ENCODE assay signal across 2 cellular contexts in genomic region chr22:38285015-38285414, GRCh38.
TF ChIP-seq lines count a peak whose summit lies in the region.

No MANE protein-coding gene starts in this region.

TF ChIP-seq in IMR-90, 13 proteins besides CTCF, POLR2A, EP300 and RAD21:
- TF ChIP-seq ELK1 (IDR thresholded peaks at IDR 0.05; ENCODE audit: borderline replicate concordance, low read depth, low read length) (no peak), CEBPB (IDR thresholded peaks at IDR 0.05; ENCODE audit: low read depth, low read length) (no peak), RFX5 (IDR thresholded peaks at IDR 0.05; ENCODE audit: low read depth, low read length) (no peak), BHLHE40 (IDR thresholded peaks at IDR 0.05; ENCODE audit: low read depth, low read length) (no peak), MAFK (IDR thresholded peaks at IDR 0.05; ENCODE audit: low read depth, low read length) (no peak)

TF ChIP-seq in K562, 482 proteins besides CTCF, POLR2A, EP300 and RAD21:
- TF ChIP-seq MGA (IDR thresholded peaks at IDR 0.05) (0 out of 2 replicates have a peak, but pooled peaks have one; percentile 20), DPF2 (IDR thresholded peaks at IDR 0.05) (0 out of 2 replicates have a peak, but pooled peaks have one; percentile 33), SMAD2 (IDR thresholded peaks at IDR 0.05; ENCODE audit: low read depth, low read length) (no peak), JUNB (CRISPR knock-in tag; conservative IDR thresholded peaks at IDR 0.05) (no peak), STAT5A (IDR thresholded peaks at IDR 0.05; ENCODE audit: borderline replicate concordance, low read length) (no peak), ZFX (CRISPR knock-in tag; IDR thresholded peaks at IDR 0.05) (peak; percentile 31; the same call in 1 of the 2 replicates), ZNF354B (CRISPR knock-in tag; IDR thresholded peaks at IDR 0.05) (no peak), HSF4 (CRISPR knock-in tag; IDR thresholded peaks at IDR 0.05; ENCODE audit: borderline replicate concordance) (no peak), TFE3 (CRISPR knock-in tag; IDR thresholded peaks at IDR 0.05) (0 out of 2 replicates have a peak, but pooled peaks have one; percentile 13), TOE1 (IDR thresholded peaks at IDR 0.05; ENCODE audit: borderline replicate concordance) (0 out of 2 replicates have a peak, but pooled peaks have one; percentile 40), TOE1 (CRISPR knock-in tag; IDR thresholded peaks at IDR 0.05; ENCODE audit: borderline replicate concordance, low read depth) (no peak), CEBPB (tag; IDR thresholded peaks at IDR 0.05) (no peak), TAL1 (IDR thresholded peaks at IDR 0.05) (no peak), TCF3 (CRISPR knock-in tag; IDR thresholded peaks at IDR 0.05) (peak; percentile 15; the same call in 1 of the 2 replicates), CBX1 (IDR thresholded peaks at IDR 0.05; ENCODE audit: low read depth) (no peak), NFE2L1 (tag; IDR thresholded peaks at IDR 0.05; ENCODE audit: borderline replicate concordance, low read depth) (no peak), PRDM10 (IDR thresholded peaks at IDR 0.05; ENCODE audit: partially characterized antibody) (peak; percentile 63), RAD51 (IDR thresholded peaks at IDR 0.05; ENCODE audit: borderline replicate concordance, low read depth) (peak; percentile 6; the same call in 1 of the 2 replicates), TEAD2 (tag; IDR thresholded peaks at IDR 0.05) (no peak), NFRKB (IDR thresholded peaks at IDR 0.05; ENCODE audit: low read depth) (no peak), SMARCA4 (IDR thresholded peaks at IDR 0.05) (peak; percentile 28; the same call in 1 of the 2 replicates), TEAD1 (CRISPR knock-in tag; IDR thresholded peaks at IDR 0.05) (no peak), HNRNPUL1 (IDR thresholded peaks at IDR 0.05; ENCODE audit: low read length) (no peak), CBFA2T3 (IDR thresholded peaks at IDR 0.05) (peak; percentile 38; the same call in 1 of the 2 replicates), ADNP (tag; IDR thresholded peaks at IDR 0.05) (no peak), ZNF655 (CRISPR knock-in tag; IDR thresholded peaks at IDR 0.05) (no peak), BCL6 (CRISPR knock-in tag; IDR thresholded peaks at IDR 0.05) (no peak), ARID1B (IDR thresholded peaks at IDR 0.05) (peak; percentile 30)
